In the genomic region with DNA sequence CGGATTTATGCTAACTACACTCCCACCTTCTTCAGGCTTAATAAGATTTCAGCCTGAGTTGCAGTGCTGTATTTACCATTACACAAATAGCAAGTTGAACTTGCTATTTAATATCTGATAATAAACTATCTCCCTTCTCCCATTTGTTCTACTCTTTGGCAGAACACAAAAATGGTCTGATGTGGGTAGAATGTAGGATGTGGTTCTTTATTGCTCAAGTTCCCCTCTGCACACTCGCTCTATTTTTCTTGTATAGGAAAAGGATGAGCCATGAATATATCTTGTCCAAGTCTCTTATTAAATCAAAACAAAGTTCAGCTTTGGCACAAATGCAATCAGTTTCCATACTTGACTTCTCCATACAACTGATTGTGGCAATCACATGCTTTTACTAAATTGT, we compare ENCODE assay signal across 19 cellular contexts. TPM values are rescaled to one million over a fixed set of nuclear protein-coding genes. Genes with fewer than 3 reads are reported as not detected.
A peak's percentile ranks its signal among the peaks of the same experiment; 100 is the strongest.
DNase-seq lines count a peak whose midpoint lies in the region; ATAC-seq, FAIRE-seq and TF ChIP-seq lines count a peak whose summit lies in the region.
"Had no signal": no experiment of that assay in that cellular context is flagged by ENCODE, and none has a peak within 500 bp of the region (broad histone marks: within the 10 kb centered on the region; RNA-seq: fewer than 3 reads in every experiment).

No MANE protein-coding gene starts in this region.

- H3K4me3 Mint-ChIP-seq in T-cell (no peak overlapping the region), nephron (no peak overlapping the region)
- H3K4me3 Mint-ChIP-seq: dendritic cell treated with granulocyte-macrophage colony-stimulating factor and Interleukin-4, amounts not matched to agents 40 ng/mL and 50 ng/mL, for 4 days; HFFc6; immature natural killer cell had no signal

- H3K36me3 Mint-ChIP-seq in T-cell (no peaks in the 10 kb centered on the region), nephron (ENCODE audit: low read depth) (no peaks in the 10 kb centered on the region)
- H3K36me3 Mint-ChIP-seq: immature natural killer cell had no signal

- H3K27ac Mint-ChIP-seq in T-cell (peak overlapping the region in 1 of 2 donors; percentile 2), nephron (peak overlapping the region; percentile 53 to 89 (median 86))
- H3K27ac Mint-ChIP-seq: dendritic cell treated with granulocyte-macrophage colony-stimulating factor and Interleukin-4, amounts not matched to agents 40 ng/mL and 50 ng/mL, for 4 days; HFFc6; immature natural killer cell had no signal

- CTCF ChIA-PET in T-cell (lab: Charles Lee) = no interaction called here

- TF ChIP-seq CTCF in nephron (IDR thresholded peaks at IDR 0.05; ENCODE audit: unreplicated experiment in 3 of 3) (no peak), D721Med (IDR thresholded peaks at IDR 0.05; ENCODE audit: insufficient read depth, missing control alignments) (no peak)

- FAIRE-seq in D721Med (lab: Jason Lieb, UNC) = no peak
- FAIRE-seq: bronchial epithelial cell, small intestine, TTC549 had no signal

- peak; percentile 6 for DNase-seq in NOMO-1 treated with DMSO at 0.1 percent for 48 hours (lab: John Stamatoyannopoulos, UW; ENCODE audit: unreplicated experiment)
- DNase-seq in NOMO-1 treated with dmso at 0.1 percent for 144 hours (lab: John Stamatoyannopoulos, UW; ENCODE audit: unreplicated experiment) = no peak
- DNase-seq in T-cell = no peak
- no peak for DNase-seq in NCI-H82 treated with DMSO at 0.1 percent for 48 hours (lab: John Stamatoyannopoulos, UW; ENCODE audit: unreplicated experiment)
- no peak for DNase-seq in iPS-NIHi7 (ENCODE audit: extremely low spot score)
- no peak for DNase-seq in D721Med (ENCODE audit: insufficient read length, low spot score)
- DNase-seq: activated CD8-positive, alpha-beta memory T cell treated with anti-CD3 and anti-CD28 coated beads, Interleukin-2, amount 50 U/mL, for 4 hours; activated gamma-delta T cell; amniotic stem cell; HFFc6; immature natural killer cell; RPMI8226; stimulated activated naive CD8-positive, alpha-beta T cell treated with anti-CD3 and anti-CD28 coated beads, Interleukin-15, amount 100 ng/mL, for 72 hours had no signal

- H3K9me3 Mint-ChIP-seq in T-cell (no peaks in the 10 kb centered on the region), nephron (no peaks in the 10 kb centered on the region)
- H3K9me3 Mint-ChIP-seq: HFFc6, immature natural killer cell had no signal

- no peaks in the 10 kb centered on the region for H3K27me3 Mint-ChIP-seq in T-cell
- H3K27me3 Mint-ChIP-seq in nephron (ENCODE audit: low read depth) = peaks cover 4% of the 10 kb centered on the region
- H3K27me3 Mint-ChIP-seq: dendritic cell treated with granulocyte-macrophage colony-stimulating factor and Interleukin-4, amounts not matched to agents 40 ng/mL and 50 ng/mL, for 4 days; stimulated activated naive CD8-positive, alpha-beta T cell treated with anti-CD3 and anti-CD28 coated beads, Interleukin-15, amount 100 ng/mL, for 72 hours had no signal

- POLR2A ChIA-PET in T-cell (lab: Charles Lee) = no interaction called here

- peaks cover 11 to 40% (median 14%) of the 10 kb centered on the region in 3 donors for H3K4me1 Mint-ChIP-seq in T-cell
- peaks cover 38% of the 10 kb centered on the region for H3K4me1 Mint-ChIP-seq in nephron
- H3K4me1 Mint-ChIP-seq: immature natural killer cell had no signal

- peak; percentile 6 for ATAC-seq in HG02870 (IDR thresholded peaks at IDR 0.05; ENCODE audit: unreplicated experiment)
- peak; percentile 59 to 66 (median 62) for ATAC-seq in T-cell (replicated peaks in 1 of 4)
- ATAC-seq: stimulated activated naive CD8-positive, alpha-beta T cell treated with anti-CD3 and anti-CD28 coated beads, Interleukin-15, amount 100 ng/mL, for 72 hours had no signal

RNA-seq across cellular contexts. Expression of gene KIF2A, which starts 37.2 kb away (rescaled TPM):
- total RNA-seq in T-cell = 100 to 1,000 TPM in 4 of 5 donors, 10 to 100 TPM in 1; 99.8 to 122 (median 107) TPM
